In genomic region chr3:179321585-179322322, GRCh38 we compare ENCODE assay signal across 8 cellular contexts. TPM values are rescaled to one million over a fixed set of nuclear protein-coding genes. Genes with fewer than 3 reads are reported as not detected.
DNase-seq lines count a peak whose midpoint lies in the region; ATAC-seq and TF ChIP-seq lines count a peak whose summit lies in the region.

No MANE protein-coding gene starts in this region.

- H3K4me1 Mint-ChIP-seq in immature natural killer cell: peaks cover 31 to 35% of the 10 kb centered on the region in 2 donors

- peak overlapping the region; percentile 24 for H3K27ac ChIP-seq in angular gyrus (ENCODE audit: low read depth, low read length)

- no peaks in the 10 kb centered on the region for H3K36me3 Mint-ChIP-seq in immature natural killer cell

- peak; percentile 52 for DNase-seq in AG20443 (ENCODE audit: low spot score)
- peak; percentile 41 for DNase-seq in GM12865 (ENCODE audit: low read depth)
- peak; percentile 50 for DNase-seq in NCI-H526 treated with DMSO at 0.1 percent for 48 hours (lab: John Stamatoyannopoulos, UW)
- peak in 1 of 3 donors; percentile 3 for DNase-seq in immature natural killer cell
- peak; percentile 20 for DNase-seq in stimulated activated naive CD8-positive, alpha-beta T cell treated with anti-CD3 and anti-CD28 coated beads, Interleukin-15, Interleukin-2, amounts not matched to agents 100 U/mL and 50 U/mL, for 24 hours

- TF ChIP-seq CTCF in GM12865 (IDR thresholded peaks at IDR 0.05; ENCODE audit: insufficient read depth, low read depth, low read length, missing control alignments): peak; percentile 26

- peak overlapping the region; percentile 95 for H3K4me3 ChIP-seq in GM12865 (ENCODE audit: low read depth, low read length)

- H3K9me3 Mint-ChIP-seq in immature natural killer cell: no peaks in the 10 kb centered on the region

- peak overlapping the region; percentile 61 to 87 (median 76) for H3K27ac Mint-ChIP-seq in immature natural killer cell

- peaks cover 7 to 16% (median 13%) of the 10 kb centered on the region in 3 donors for H3K27me3 Mint-ChIP-seq in immature natural killer cell (ENCODE audit: low read depth in 3 of 3)

- H3K4me3 Mint-ChIP-seq in immature natural killer cell: peak overlapping the region; percentile 81 to 86 (median 84)

- ATAC-seq in stimulated activated naive CD8-positive, alpha-beta T cell treated with anti-CD3 and anti-CD28 coated beads, Interleukin-15, Interleukin-2, amounts not matched to agents 100 U/mL and 50 U/mL, for 24 hours: no peak
- no peak for ATAC-seq in GM19463 (IDR thresholded peaks at IDR 0.05; ENCODE audit: unreplicated experiment)
- no peak for ATAC-seq in HG02840 (IDR thresholded peaks at IDR 0.05; ENCODE audit: low FRiP score, unreplicated experiment)

RNA-seq across cellular contexts. Expression of gene ZNF639, which starts 1.1 kb away (rescaled TPM):
- polyA plus RNA-seq in immature natural killer cell: 10 to 100 TPM; 40.0 to 54.8 (median 46.7) TPM

RNA-seq across cellular contexts. Expression of gene MFN1, which starts 25.8 kb away (rescaled TPM):
- polyA plus RNA-seq in immature natural killer cell: 10 to 100 TPM in 1 of 3 donors, 1 to 10 TPM in 2; 2.2 to 11.1 (median 8.6) TPM
